Comparison of ENCODE assay signal across 9 cellular contexts in the genomic region with DNA sequence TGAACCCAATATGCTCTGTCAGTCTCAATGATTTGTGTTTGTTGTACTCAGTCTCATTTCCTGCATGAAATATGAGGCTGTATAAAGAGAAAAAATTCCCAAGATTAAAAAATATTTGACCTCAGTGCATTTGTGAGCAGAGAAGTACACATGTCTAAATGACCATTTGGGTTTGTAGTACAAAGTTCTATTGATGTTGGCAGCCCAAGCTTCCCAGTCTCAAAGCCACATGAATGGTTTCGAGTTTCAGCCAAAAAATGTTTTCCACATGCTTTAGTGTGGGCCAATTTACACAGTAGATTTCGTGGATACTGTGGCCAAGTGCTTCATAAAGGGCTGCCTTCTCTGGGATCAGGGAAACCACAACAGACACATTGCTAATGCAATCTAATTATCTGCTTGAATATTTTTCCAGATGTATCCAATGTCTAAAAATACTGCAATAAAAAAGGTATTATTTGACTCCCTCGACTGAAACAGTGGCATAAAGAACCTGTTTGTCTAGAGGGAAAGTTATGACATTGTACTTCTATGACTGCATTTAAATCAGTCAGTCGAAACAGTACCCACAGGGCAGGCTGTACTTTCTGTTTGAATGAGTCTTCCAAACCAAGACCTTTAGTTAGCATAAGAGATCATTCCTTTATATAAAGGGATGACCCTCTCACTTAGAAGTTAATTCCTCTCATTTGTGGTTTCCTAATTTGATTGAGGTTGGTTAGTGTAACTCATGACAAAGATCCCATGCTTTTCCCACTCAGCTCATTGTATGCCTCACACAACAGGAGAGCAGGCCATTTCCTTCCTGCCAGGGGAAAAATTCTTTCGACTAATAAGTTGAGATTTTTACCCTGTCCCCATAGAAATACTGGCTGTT.
DNase-seq lines count a peak whose midpoint lies in the region; ATAC-seq and TF ChIP-seq lines count a peak whose summit lies in the region.
"Had no signal": no experiment of that assay in that cellular context is flagged by ENCODE, and none has a peak within 500 bp of the region (broad histone marks: within the 10 kb centered on the region; RNA-seq: fewer than 3 reads in every experiment).

No MANE protein-coding gene starts in this region.

- no peak for ATAC-seq in stimulated activated effector memory CD8-positive, alpha-beta T cell treated with anti-CD3 and anti-CD28 coated beads, Interleukin-12 subunit alpha, Interleukin-12 subunit beta, amount 100 ng/mL, for 72 hours

- DNase-seq in EL (peak; percentile 73), RPMI7951 (ENCODE audit: low read depth) (peak; percentile 85), fibroblast of the aortic adventitia (ENCODE audit: low read depth) (peak; percentile 99), prostate gland (ENCODE audit: low spot score) (peak; percentile 69), NCI-H187 (lab: John Stamatoyannopoulos, UW) (no peak), SKM-1 (lab: John Stamatoyannopoulos, UW; ENCODE audit: unreplicated experiment) (no peak), DMS53 treated with DMSO at 0.1 percent for 48 hours (lab: John Stamatoyannopoulos, UW; ENCODE audit: unreplicated experiment) (no peak)
- DNase-seq in stimulated activated effector memory CD8-positive, alpha-beta T cell treated with anti-CD3 and anti-CD28 coated beads, Interleukin-12 subunit alpha, Interleukin-12 subunit beta, amount 100 ng/mL, for 72 hours (ENCODE audit: low spot score in 2 of 2), result no peak
- DNase-seq: activated naive CD4-positive, alpha-beta T cell treated with anti-CD3 and anti-CD28 coated beads for 36 hours had no signal

- H3K27ac Mint-ChIP-seq in stimulated activated effector memory CD8-positive, alpha-beta T cell treated with anti-CD3 and anti-CD28 coated beads, Interleukin-12 subunit alpha, Interleukin-12 subunit beta, amount 100 ng/mL, for 72 hours, result no peak overlapping the region
- H3K27ac Mint-ChIP-seq: activated naive CD4-positive, alpha-beta T cell treated with anti-CD3 and anti-CD28 coated beads for 36 hours had no signal

- no peak overlapping the region for H3K4me3 Mint-ChIP-seq in stimulated activated effector memory CD8-positive, alpha-beta T cell treated with anti-CD3 and anti-CD28 coated beads, Interleukin-12 subunit alpha, Interleukin-12 subunit beta, amount 100 ng/mL, for 72 hours
- H3K4me3 Mint-ChIP-seq: activated naive CD4-positive, alpha-beta T cell treated with anti-CD3 and anti-CD28 coated beads for 36 hours had no signal

- no peaks in the 10 kb centered on the region for H3K27me3 ChIP-seq in prostate gland (replicated peaks; ENCODE audit: insufficient read depth)

- no peaks in the 10 kb centered on the region for H3K36me3 Mint-ChIP-seq in stimulated activated effector memory CD8-positive, alpha-beta T cell treated with anti-CD3 and anti-CD28 coated beads, Interleukin-12 subunit alpha, Interleukin-12 subunit beta, amount 100 ng/mL, for 72 hours

- peaks cover 9% of the 10 kb centered on the region for H3K9me3 Mint-ChIP-seq in stimulated activated effector memory CD8-positive, alpha-beta T cell treated with anti-CD3 and anti-CD28 coated beads, Interleukin-12 subunit alpha, Interleukin-12 subunit beta, amount 100 ng/mL, for 72 hours

- intact Hi-C loops in prostate gland (cut with DNase I), result no loop called here

- H3K4me1 Mint-ChIP-seq in stimulated activated effector memory CD8-positive, alpha-beta T cell treated with anti-CD3 and anti-CD28 coated beads, Interleukin-12 subunit alpha, Interleukin-12 subunit beta, amount 100 ng/mL, for 72 hours, result no peaks in the 10 kb centered on the region

- peak overlapping the region; percentile 19 to 58 for H3K27ac ChIP-seq in prostate gland

- no peak for TF ChIP-seq CTCF in fibroblast of the aortic adventitia (IDR thresholded peaks at IDR 0.05; ENCODE audit: insufficient read depth, low read length)
- no peak for TF ChIP-seq CTCF in prostate gland (IDR thresholded peaks at IDR 0.05)

- no peak overlapping the region for H3K4me3 ChIP-seq in fibroblast of the aortic adventitia (ENCODE audit: low read depth, low read length)
- no peak overlapping the region for H3K4me3 ChIP-seq in prostate gland

- 8% methylated on average over 5 of the region's 5 CpGs for WGBS in prostate gland

- H3K9me3 ChIP-seq in prostate gland, result no peaks in the 10 kb centered on the region

- no peaks in the 10 kb centered on the region for H3K36me3 ChIP-seq in prostate gland

- TF ChIP-seq POLR2A in prostate gland (IDR thresholded peaks at IDR 0.05), result no peak

- no peaks in the 10 kb centered on the region for H3K4me1 ChIP-seq in prostate gland (replicated peaks)

Comparison
In these comparisons a context has a peak if more than half of its experiments do, and no peak if none do; other contexts are left out.
1. DNase-seq: peak in EL (single experiment), RPMI7951 (single experiment), fibroblast of the aortic adventitia (single experiment) and prostate gland (single experiment); none in NCI-H187 (0 of 2), SKM-1 (single experiment), DMS53 treated with DMSO at 0.1 percent for 48 hours (single experiment) and stimulated activated effector memory CD8-positive, alpha-beta T cell treated with anti-CD3 and anti-CD28 coated beads, Interleukin-12 subunit alpha, Interleukin-12 subunit beta, amount 100 ng/mL, for 72 hours (0 of 2).